In genomic region chr16:90092781-90093180, GRCh38 we compare ENCODE assay signal across 5 cellular contexts. TPM values are rescaled to one million over a fixed set of nuclear protein-coding genes. Genes with fewer than 3 reads are reported as not detected.
"Had no signal": no experiment of that assay in that cellular context is flagged by ENCODE, and none has a peak within 500 bp of the region (broad histone marks: within the 10 kb centered on the region; RNA-seq: fewer than 3 reads in every experiment).

No MANE protein-coding gene starts in this region.

RNA-seq across cellular contexts. Expression of gene PRDM7, which starts 15.7 kb away (rescaled TPM):
- total RNA-seq: GM23338, H1, H9, HT-29, IMR-90 had no signal
- polyA plus RNA-seq: IMR-90 had no signal
